1 cellular context compared by ENCODE assay signal in the genomic region with DNA sequence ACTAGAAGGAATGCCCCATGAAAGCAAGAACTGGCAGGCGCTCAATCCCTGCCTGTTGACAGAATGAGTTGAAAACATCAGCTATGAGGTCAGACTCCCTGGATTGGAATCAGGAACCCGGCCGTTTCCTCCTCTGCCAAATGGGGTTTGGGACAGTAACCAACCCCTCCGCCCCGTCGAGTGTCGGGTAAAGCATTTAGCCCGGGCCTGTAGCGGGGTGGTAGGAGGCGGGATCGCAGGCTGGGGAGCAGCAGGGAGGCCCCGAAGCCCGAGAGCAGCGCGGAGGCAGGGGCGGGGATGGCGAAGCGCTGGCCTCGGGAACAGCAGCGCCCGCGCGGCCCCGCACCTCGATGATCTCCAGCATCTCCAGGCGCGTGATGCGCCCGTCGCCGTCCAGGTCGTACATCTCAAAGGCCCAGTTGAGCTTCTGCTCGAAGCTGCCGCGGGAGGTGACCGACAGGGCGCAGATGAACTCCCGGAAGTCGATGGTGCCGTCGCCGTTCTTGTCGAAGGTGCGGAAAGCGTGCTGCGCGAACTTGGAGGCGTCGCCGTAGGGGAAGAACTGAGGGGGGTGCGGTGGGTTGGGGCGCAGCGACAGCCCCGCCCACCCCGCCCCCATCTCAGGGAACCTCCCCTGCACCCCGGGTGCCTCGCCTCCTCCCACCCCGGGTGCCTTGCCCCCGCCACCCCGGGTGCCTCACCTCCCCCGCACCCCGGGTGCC.
TF ChIP-seq lines count a peak whose summit lies in the region.

No MANE protein-coding gene starts in this region.

TF ChIP-seq in H1, 55 proteins besides CTCF, POLR2A, EP300 and RAD21:
- TF ChIP-seq SUZ12 (IDR thresholded peaks at IDR 0.05; ENCODE audit: low read length) = peak; percentile 95
- no peak for TF ChIP-seq RXRA (IDR thresholded peaks at IDR 0.05; ENCODE audit: insufficient read depth, low read depth, low read length)
- no peak for TF ChIP-seq CTBP2 (IDR thresholded peaks at IDR 0.05; ENCODE audit: borderline replicate concordance, insufficient read depth, insufficient read length, low read length)
- TF ChIP-seq CHD1 (IDR thresholded peaks at IDR 0.05; ENCODE audit: low read depth, low read length) = no peak
- TF ChIP-seq EZH2 (IDR thresholded peaks at IDR 0.05; ENCODE audit: low read depth, low read length, severe bottlenecking) = peak; percentile 90
- TF ChIP-seq, protein P1, sequence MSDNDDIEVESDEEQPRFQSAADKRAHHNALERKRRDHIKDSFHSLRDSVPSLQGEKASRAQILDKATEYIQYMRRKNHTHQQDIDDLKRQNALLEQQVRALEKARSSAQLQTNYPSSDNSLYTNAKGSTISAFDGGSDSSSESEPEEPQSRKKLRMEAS (IDR thresholded peaks at IDR 0.05) = peak; percentile 80
- no peak for TF ChIP-seq SIX5 (IDR thresholded peaks at IDR 0.05; ENCODE audit: low read depth, low read length)
- TF ChIP-seq KDM4A (IDR thresholded peaks at IDR 0.05; ENCODE audit: low read depth, low read length, severe bottlenecking) = peak; percentile 75
- TF ChIP-seq TBP (IDR thresholded peaks at IDR 0.05; ENCODE audit: low read depth, low read length) = peak; percentile 50; the same call in 1 of the 2 replicates
- TF ChIP-seq KDM1A (IDR thresholded peaks at IDR 0.05; ENCODE audit: borderline replicate concordance, low read length) = no peak
- TF ChIP-seq, protein P2, sequence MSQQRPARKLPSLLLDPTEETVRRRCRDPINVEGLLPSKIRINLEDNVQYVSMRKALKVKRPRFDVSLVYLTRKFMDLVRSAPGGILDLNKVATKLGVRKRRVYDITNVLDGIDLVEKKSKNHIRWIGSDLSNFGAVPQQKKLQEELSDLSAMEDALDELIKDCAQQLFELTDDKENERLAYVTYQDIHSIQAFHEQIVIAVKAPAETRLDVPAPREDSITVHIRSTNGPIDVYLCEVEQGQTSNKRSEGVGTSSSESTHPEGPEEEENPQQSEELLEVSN (IDR thresholded peaks at IDR 0.05) = peak; percentile 72
- TF ChIP-seq JUND (IDR thresholded peaks at IDR 0.05; ENCODE audit: low read length) = no peak
- TF ChIP-seq TAF1 (IDR thresholded peaks at IDR 0.05; ENCODE audit: low read depth, low read length) = no peak
- no peak for TF ChIP-seq CBX5 (IDR thresholded peaks at IDR 0.05; ENCODE audit: low read depth, low read length)
- TF ChIP-seq CHD7 (IDR thresholded peaks at IDR 0.05; ENCODE audit: insufficient replicate concordance, low read length) = no peak
- no peak for TF ChIP-seq CHD2 (IDR thresholded peaks at IDR 0.05; ENCODE audit: low read length)
